In the genomic region with DNA sequence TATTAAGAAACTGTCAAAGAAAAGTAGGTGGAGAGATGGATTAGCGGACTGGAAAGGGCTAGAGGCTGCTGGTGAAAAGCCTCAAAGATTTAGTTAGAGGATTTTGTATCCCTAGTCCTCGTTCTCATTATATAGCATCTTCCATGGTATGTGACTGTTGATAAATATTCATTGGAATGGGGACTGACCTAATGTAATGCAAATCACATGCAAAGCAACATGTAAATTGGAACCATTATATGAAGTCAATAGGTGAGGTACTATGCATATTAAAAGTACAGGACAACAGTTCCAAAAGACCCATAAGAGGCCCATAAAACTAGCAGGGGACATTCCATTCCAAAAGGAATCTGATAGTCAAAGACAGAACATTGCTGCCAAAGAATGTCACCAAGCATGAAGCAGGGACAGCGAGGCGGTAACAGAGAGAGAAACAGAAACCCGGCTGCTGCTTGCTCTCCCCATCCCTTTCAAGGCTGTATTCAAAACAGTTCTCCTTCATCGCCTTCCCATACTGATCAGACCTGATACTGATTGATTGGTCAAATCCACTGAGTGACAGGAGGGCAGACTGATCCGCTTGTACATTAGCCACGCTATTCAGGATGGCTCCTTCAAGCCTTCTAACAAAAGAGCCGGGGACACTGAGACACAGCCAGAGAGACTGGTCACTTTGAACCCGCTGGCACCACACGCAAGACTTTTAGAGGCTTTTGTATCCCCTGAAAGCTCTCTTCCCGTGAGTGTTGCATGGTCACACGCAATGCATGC, we compare ENCODE assay signal across 16 cellular contexts. TPM values are rescaled to one million over a fixed set of nuclear protein-coding genes. Genes with fewer than 3 reads are reported as not detected.
"Had no signal": no experiment of that assay in that cellular context is flagged by ENCODE, and none has a peak within 500 bp of the region (broad histone marks: within the 10 kb centered on the region; RNA-seq: fewer than 3 reads in every experiment).

No MANE protein-coding gene starts in this region.

- H3K27me3 ChIP-seq: pancreas, stomach, testis, upper lobe of right lung had no signal

- H3K36me3 Mint-ChIP-seq: T-cell had no signal

- H3K4me1 ChIP-seq: lower lobe of right lung, pancreas, stomach, testis, upper lobe of right lung had no signal

- H3K9me3 ChIP-seq: lower lobe of right lung, pancreas, stomach, testis, upper lobe of right lung had no signal

- DNase-seq: activated CD4-positive, alpha-beta T cell treated with anti-CD3 and anti-CD28 coated beads for 1 hour; activated CD4-positive, alpha-beta T cell treated with anti-CD3 and anti-CD28 coated beads, Interleukin-2, amount 50 U/mL, for 4 hours; activated naive CD4-positive, alpha-beta T cell treated with Interleukin-2 at 50 U/mL for 16 hours; aorta; lower lobe of right lung; stimulated activated CD4-positive, alpha-beta T cell treated with anti-CD3 and anti-CD28 coated beads, Interleukin-12 subunit alpha, Interleukin-12 subunit beta, amount 100 ng/mL, for 4 hours; stimulated activated CD4-positive, alpha-beta T cell treated with anti-CD3 and anti-CD28 coated beads, Interleukin-2, amount 100 ng/mL, for 24 hours; stomach; T-cell; T-helper 9 cell; upper lobe of right lung had no signal

- H3K4me1 Mint-ChIP-seq: activated T-helper 17 cell treated with anti-CD3 and anti-CD28 coated beads, Interleukin-2, amount 50 U/mL, for 72 hours; T-cell had no signal

- H3K27ac Mint-ChIP-seq: activated T-helper 17 cell treated with anti-CD3 and anti-CD28 coated beads, Interleukin-2, amount 50 U/mL, for 72 hours; T-cell had no signal

- H3K27me3 Mint-ChIP-seq: activated T-helper 17 cell treated with anti-CD3 and anti-CD28 coated beads, Interleukin-2, amount 50 U/mL, for 72 hours had no signal

- H3K4me3 ChIP-seq: lower lobe of right lung, pancreas, stomach, testis, upper lobe of right lung had no signal

- H3K36me3 ChIP-seq: lower lobe of right lung, pancreas, stomach, upper lobe of right lung had no signal

- H3K4me3 Mint-ChIP-seq: activated T-helper 17 cell treated with anti-CD3 and anti-CD28 coated beads, Interleukin-2, amount 50 U/mL, for 72 hours; T-cell had no signal

- H3K27ac ChIP-seq: lower lobe of right lung, pancreas, stomach, upper lobe of right lung had no signal

- ATAC-seq: activated T-helper 17 cell treated with anti-CD3 and anti-CD28 coated beads, Interleukin-2, amount 50 U/mL, for 72 hours; esophagus mucosa; lower lobe of right lung; T-cell; upper lobe of right lung had no signal

RNA-seq across cellular contexts. Expression of a gene that starts 44.6 kb away (rescaled TPM):
- total RNA-seq: activated T-helper 17 cell treated with anti-CD3 and anti-CD28 coated beads, Interleukin-2, amount 50 U/mL, for 72 hours; dermis microvascular lymphatic vessel endothelial cell had no signal
